ENCODE assay signal across 10 cellular contexts in the genomic region with DNA sequence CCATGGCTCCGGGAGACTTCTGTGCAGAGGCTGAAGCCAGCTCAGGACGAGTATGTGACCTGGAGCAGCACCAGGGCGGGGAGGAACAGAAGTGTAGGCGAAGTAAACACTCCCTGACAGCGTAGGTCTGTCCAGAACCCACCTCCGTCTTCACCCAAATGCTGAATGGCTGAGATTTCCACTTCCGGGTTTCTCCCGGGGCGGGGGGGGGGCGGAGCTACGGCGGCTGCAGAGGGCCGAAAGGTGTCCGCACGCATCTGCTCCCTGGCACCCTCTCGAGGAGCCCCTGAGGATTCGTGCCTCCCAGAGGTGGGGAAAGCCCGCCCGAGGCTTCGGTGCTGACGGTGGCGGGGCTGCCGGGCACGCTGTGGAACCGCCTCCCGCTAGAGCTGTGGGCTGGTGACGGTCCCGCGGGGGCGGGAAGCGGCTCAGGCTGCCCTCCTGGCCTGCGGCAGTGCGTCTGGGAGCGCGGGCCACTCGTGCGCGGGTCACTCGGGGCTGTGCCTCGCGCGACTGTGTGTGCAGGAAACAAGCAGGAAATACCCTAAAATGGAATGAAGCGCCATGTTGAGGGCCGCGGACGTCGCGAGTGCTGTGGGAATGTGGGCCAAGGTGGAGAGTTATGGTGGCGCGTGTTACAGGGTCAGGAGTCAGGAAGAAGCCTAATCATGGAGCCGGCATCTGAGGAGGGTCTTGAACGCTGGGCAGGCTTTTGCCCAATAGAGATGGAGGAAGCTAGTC.
DNase-seq lines count a peak whose midpoint lies in the region; ATAC-seq, FAIRE-seq and TF ChIP-seq lines count a peak whose summit lies in the region.
"Had no signal": no experiment of that assay in that cellular context is flagged by ENCODE, and none has a peak within 500 bp of the region (broad histone marks: within the 10 kb centered on the region; RNA-seq: fewer than 3 reads in every experiment).

No MANE protein-coding gene starts in this region.

- WGBS in esophagus muscularis mucosa: 39% methylated on average over 34 of the region's 52 CpGs
- WGBS in small intestine, 3 donors: 54 to 60% (median 56%) methylated on average over 49 to 52 of the region's 52 CpGs

- no peak for TF ChIP-seq POLR2A in esophagus muscularis mucosa (IDR thresholded peaks at IDR 0.05; ENCODE audit: low read depth)

- no peak for TF ChIP-seq CTCF in esophagus muscularis mucosa (IDR thresholded peaks at IDR 0.05)

- H3K27me3 ChIP-seq in esophagus muscularis mucosa (no peaks in the 10 kb centered on the region), small intestine (ENCODE audit: control insufficient read depth in 2 of 2, insufficient read depth in 2 of 2, low read length in 2 of 2) (no peaks in the 10 kb centered on the region)

- peak overlapping the region in 2 of 4 donors; percentile 15 to 72 for H3K27ac ChIP-seq in esophagus muscularis mucosa (replicated peaks in 1 of 4)
- H3K27ac ChIP-seq in small intestine (ENCODE audit: low read depth in 1 of 2, low read length in 1 of 2): no peak overlapping the region
- no peak overlapping the region for H3K27ac ChIP-seq in caudate nucleus (ENCODE audit: low read depth, low read length)
- H3K27ac ChIP-seq: KMS-11 had no signal

- ATAC-seq in GM21367 (IDR thresholded peaks at IDR 0.05; ENCODE audit: unreplicated experiment): peak; percentile 68

- H3K4me1 ChIP-seq in esophagus muscularis mucosa: no peaks in the 10 kb centered on the region
- H3K4me1 ChIP-seq in small intestine (ENCODE audit: control insufficient read depth in 2 of 2, insufficient read depth in 1 of 2, low read depth in 1 of 2, low read length in 1 of 2): no peaks in the 10 kb centered on the region

- H3K4me3 ChIP-seq in esophagus muscularis mucosa (peak overlapping the region; percentile 25 to 52 (median 38)), small intestine (ENCODE audit: low read depth in 1 of 2, low read length in 2 of 2) (no peak overlapping the region)

- H3K36me3 ChIP-seq in esophagus muscularis mucosa (no peaks in the 10 kb centered on the region), small intestine (ENCODE audit: control insufficient read depth in 2 of 2, insufficient read depth in 2 of 2, low read length in 2 of 2) (no peaks in the 10 kb centered on the region)

- intact Hi-C loops in esophagus muscularis mucosa (cut with DNase I): no loop called here

- peak; percentile 16 for DNase-seq in activated CD4-positive, alpha-beta T cell treated with anti-CD3 and anti-CD28 coated beads, Interleukin-2, amount 50 U/mL, for 1 hour
- DNase-seq in esophagus muscularis mucosa (ENCODE audit: extremely low spot score) (peak; percentile 92), small intestine (peak; percentile 12), caudate nucleus (lab: John Stamatoyannopoulos, UW) (no peak), Kasumi-1 (lab: John Stamatoyannopoulos, UW) (no peak), GF-D8 (lab: John Stamatoyannopoulos, UW) (no peak)
- DNase-seq in stimulated activated CD4-positive, alpha-beta T cell treated with anti-CD3 and anti-CD28 coated beads, Interleukin-4, amount 100 ng/mL, for 1 hour: no peak
- DNase-seq: activated B cell treated with CpG ODN at 0.5 μM for 24 hours had no signal

- peaks cover 0 to 11% (median 0%) of the 10 kb centered on the region in 4 donors for H3K9me3 ChIP-seq in esophagus muscularis mucosa
- peaks cover 2% of the 10 kb centered on the region for H3K9me3 ChIP-seq in small intestine (ENCODE audit: control insufficient read depth, low read depth)

- TF ChIP-seq EP300 in esophagus muscularis mucosa (IDR thresholded peaks at IDR 0.05): no peak

- no peak for FAIRE-seq in small intestine (lab: Jason Lieb, UNC)

Comparison
In these comparisons a context has a peak if more than half of its experiments do, and no peak if none do; other contexts are left out.
1. DNase-seq: peak in activated CD4-positive, alpha-beta T cell treated with anti-CD3 and anti-CD28 coated beads, Interleukin-2, amount 50 U/mL, for 1 hour (single experiment), esophagus muscularis mucosa (single experiment) and small intestine (single experiment); none in caudate nucleus (0 of 61), Kasumi-1 (0 of 2), stimulated activated CD4-positive, alpha-beta T cell treated with anti-CD3 and anti-CD28 coated beads, Interleukin-4, amount 100 ng/mL, for 1 hour (single experiment) and GF-D8 (single experiment).
2. H3K4me3 ChIP-seq: peak in esophagus muscularis mucosa (4 of 4); none in small intestine (0 of 2).